In genomic region chr19:4066682-4067395, GRCh38 we compare ENCODE assay signal across 1 cellular context.
A peak's percentile ranks its signal among the peaks of the same experiment; 100 is the strongest.
TF ChIP-seq lines count a peak whose summit lies in the region.

TSS of gene ZBTB7A (minus strand) at chr19:4066899. CDS start at chr19:4055232, 11,667 bp downstream.

TF ChIP-seq in HepG2, 621 proteins besides CTCF, POLR2A, EP300 and RAD21 (continued from another document):
- TF ChIP-seq REST (IDR thresholded peaks at IDR 0.05; ENCODE audit: borderline replicate concordance in 1 of 2, low read depth in 1 of 2, low read length in 2 of 2): peak in 1 of 2 experiments; percentile 6; a peak in 1 of 4 replicates
- no peak for TF ChIP-seq TFE3 (CRISPR knock-in tag; IDR thresholded peaks at IDR 0.05)
- TF ChIP-seq ZNF740 (CRISPR knock-in tag; IDR thresholded peaks at IDR 0.05): peak; percentile 93
- TF ChIP-seq ZNF576 (CRISPR knock-in tag; IDR thresholded peaks at IDR 0.05): no peak
- no peak for TF ChIP-seq BCLAF1 (IDR thresholded peaks at IDR 0.05)
- TF ChIP-seq ZNF629 (CRISPR knock-in tag; conservative IDR thresholded peaks at IDR 0.05): no peak
- TF ChIP-seq SP2 (CRISPR knock-in tag; IDR thresholded peaks at IDR 0.05): no peak
- no peak for TF ChIP-seq KLF13 (CRISPR knock-in tag; IDR thresholded peaks at IDR 0.05)
- no peak for TF ChIP-seq ZNF597 (CRISPR knock-in tag; IDR thresholded peaks at IDR 0.05)
- TF ChIP-seq HNRNPH1 (optimal IDR thresholded peaks at IDR 0.05; ENCODE audit: low read depth, low read length): no peak
- no peak for TF ChIP-seq ZBTB37 (CRISPR knock-in tag; IDR thresholded peaks at IDR 0.05)
- peak; percentile 90 for TF ChIP-seq SRSF1 (optimal IDR thresholded peaks at IDR 0.05; ENCODE audit: low read depth, low read length)
- no peak for TF ChIP-seq ZNF513 (CRISPR knock-in tag; conservative IDR thresholded peaks at IDR 0.05)
- no peak for TF ChIP-seq TEAD3 (CRISPR knock-in tag; optimal IDR thresholded peaks at IDR 0.05; ENCODE audit: borderline replicate concordance)
- TF ChIP-seq ATF4 (CRISPR knock-in tag; IDR thresholded peaks at IDR 0.05): no peak
- TF ChIP-seq IRF2 (CRISPR knock-in tag; IDR thresholded peaks at IDR 0.05): no peak
- TF ChIP-seq PATZ1 (CRISPR knock-in tag; IDR thresholded peaks at IDR 0.05): 0 out of 2 replicates have a peak, but pooled peaks have one; percentile 9
- no peak for TF ChIP-seq HOXD1 (CRISPR knock-in tag; IDR thresholded peaks at IDR 0.05)
- TF ChIP-seq AGO2 (optimal IDR thresholded peaks at IDR 0.05; ENCODE audit: low read depth, low read length): peak; percentile 19
- no peak for TF ChIP-seq SSRP1 (CRISPR knock-in tag; IDR thresholded peaks at IDR 0.05)
- TF ChIP-seq SOX13 (IDR thresholded peaks at IDR 0.05): no peak
- TF ChIP-seq SOX13 (CRISPR knock-in tag; conservative IDR thresholded peaks at IDR 0.05 in 1 of 2, IDR thresholded peaks at IDR 0.05 in 1 of 2): no peak
